In the genomic region with DNA sequence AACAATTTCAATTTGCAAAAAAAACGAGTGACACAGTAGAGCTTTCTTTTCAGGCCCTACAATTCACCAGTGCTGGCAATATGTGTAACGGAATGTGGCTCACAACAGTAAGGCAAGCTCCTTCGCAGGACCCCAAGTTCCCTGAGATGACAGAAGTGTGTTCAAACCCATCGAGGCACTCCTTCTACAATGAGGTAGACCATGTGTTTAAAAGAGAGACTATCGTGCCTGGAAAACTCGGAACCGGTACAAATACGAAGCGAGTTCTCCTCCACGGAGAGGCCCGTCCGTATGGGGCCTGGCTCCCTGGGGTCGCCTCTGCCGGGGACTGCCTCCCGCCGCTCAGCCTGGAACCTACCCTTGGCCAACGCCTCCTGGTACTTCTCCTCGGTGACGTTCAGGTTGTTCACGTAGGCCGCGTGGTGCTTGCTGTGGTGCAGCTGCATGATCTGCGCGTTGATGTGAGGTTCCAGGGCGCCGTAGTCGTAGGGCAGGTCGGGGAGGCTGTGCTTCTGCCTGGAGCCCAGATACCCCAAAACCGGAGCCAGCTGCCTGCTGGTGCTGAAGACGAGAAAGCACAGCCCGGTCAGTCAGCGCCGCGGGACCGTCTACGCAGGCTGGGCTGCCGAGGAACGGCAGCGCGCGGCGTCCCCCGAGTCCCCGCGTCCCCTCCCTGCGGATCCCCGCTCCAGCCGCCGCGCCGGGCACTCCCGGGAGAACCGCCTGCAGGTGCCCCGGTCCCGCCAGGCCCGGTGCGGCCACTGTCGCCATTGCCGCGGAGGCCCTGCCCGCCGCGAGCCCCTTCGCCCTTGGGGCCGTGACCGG, we compare ENCODE assay signal across 8 cellular contexts. TPM values are rescaled to one million over a fixed set of nuclear protein-coding genes. Genes with fewer than 3 reads are reported as not detected.
DNase-seq lines count a peak whose midpoint lies in the region; ATAC-seq and TF ChIP-seq lines count a peak whose summit lies in the region.

No MANE protein-coding gene starts in this region.

- peak overlapping the region; percentile 88 for H3K4me3 ChIP-seq in GM23248
- peak overlapping the region; percentile 81 for H3K4me3 ChIP-seq in Karpas-422 (ENCODE audit: low read length)
- H3K4me3 ChIP-seq in astrocyte of the spinal cord (ENCODE audit: low read depth, low read length), result peak overlapping the region; percentile 68
- H3K4me3 ChIP-seq in iPS-18a (ENCODE audit: low read length), result peak overlapping the region; percentile 93
- H3K4me3 ChIP-seq in skeletal muscle satellite cell (ENCODE audit: low read length), result peak overlapping the region; percentile 81

- H2AFZ ChIP-seq in GM23248 (peak overlapping the region; percentile 89), Karpas-422 (ENCODE audit: low read length) (peak overlapping the region; percentile 54; the same call in 1 of the 2 replicates)

- DNase-seq in GM23248 (peak; percentile 84), Karpas-422 (peak; percentile 87), T-helper 22 cell (ENCODE audit: low read depth) (peak; percentile 19), astrocyte of the spinal cord (ENCODE audit: low read depth, low spot score) (peak; percentile 44)

- peak overlapping the region; percentile 80 for H3K9ac ChIP-seq in ES-I3 (ENCODE audit: low read depth, low read length)
- H3K9ac ChIP-seq in GM23248, result peak overlapping the region; percentile 83
- H3K9ac ChIP-seq in Karpas-422 (ENCODE audit: low read length), result peak overlapping the region; percentile 83
- H3K9ac ChIP-seq in iPS-18a (ENCODE audit: low read length), result peak overlapping the region; percentile 72
- H3K9ac ChIP-seq in skeletal muscle satellite cell (ENCODE audit: low read depth, low read length), result peak overlapping the region; percentile 85

- H3K4me1 ChIP-seq in ES-I3 (ENCODE audit: insufficient read depth, low read length) (no peaks in the 10 kb centered on the region), GM23248 (ENCODE audit: insufficient read depth) (peaks cover 23% of the 10 kb centered on the region), Karpas-422 (ENCODE audit: low read length) (peaks cover 28% of the 10 kb centered on the region), iPS-18a (ENCODE audit: control insufficient read depth, low read depth, low read length) (peaks cover 21% of the 10 kb centered on the region), skeletal muscle satellite cell (ENCODE audit: control insufficient read depth, insufficient read depth, low read length) (peaks cover 20% of the 10 kb centered on the region)

- H3K27me3 ChIP-seq in GM23248 (replicated peaks; ENCODE audit: insufficient read depth) (no peaks in the 10 kb centered on the region), Karpas-422 (ENCODE audit: low read length) (no peaks in the 10 kb centered on the region), iPS-18a (ENCODE audit: control insufficient read depth, insufficient read depth, low read length) (no peaks in the 10 kb centered on the region), skeletal muscle satellite cell (ENCODE audit: control insufficient read depth, insufficient read depth, low read length) (no peaks in the 10 kb centered on the region)

- H3K36me3 ChIP-seq in ES-I3 (ENCODE audit: insufficient read depth, low read length), result peaks cover 4% of the 10 kb centered on the region; the same call in 1 of the 2 replicates
- H3K36me3 ChIP-seq in GM23248 (ENCODE audit: low read depth), result no peaks in the 10 kb centered on the region; the same call in 1 of the 2 replicates
- peaks cover 10% of the 10 kb centered on the region; the same call in 1 of the 2 replicates for H3K36me3 ChIP-seq in Karpas-422 (ENCODE audit: insufficient read depth, low read length)
- H3K36me3 ChIP-seq in iPS-18a (ENCODE audit: control insufficient read depth, low read depth, low read length), result peaks cover 5% of the 10 kb centered on the region
- peaks cover 9% of the 10 kb centered on the region for H3K36me3 ChIP-seq in skeletal muscle satellite cell (ENCODE audit: insufficient read depth, low read length)

- TF ChIP-seq CTCF in astrocyte of the spinal cord (IDR thresholded peaks at IDR 0.05; ENCODE audit: low read depth, low read length), result no peak

- H3K9me2 ChIP-seq in GM23248 (ENCODE audit: insufficient read depth) (no peaks in the 10 kb centered on the region), Karpas-422 (replicated peaks; ENCODE audit: insufficient read depth, low read length) (no peaks in the 10 kb centered on the region)

- H3F3A ChIP-seq in GM23248 (ENCODE audit: insufficient read depth), result peaks cover 16% of the 10 kb centered on the region

- no peak for ATAC-seq in GM18870 (IDR thresholded peaks at IDR 0.05; ENCODE audit: unreplicated experiment)

- H3K27ac ChIP-seq in GM23248 (peak overlapping the region; percentile 81), Karpas-422 (ENCODE audit: low read length) (peak overlapping the region; percentile 16; the same call in 1 of the 2 replicates), iPS-18a (ENCODE audit: low read length) (no peak overlapping the region)

- H3K9me3 ChIP-seq in ES-I3 (ENCODE audit: control insufficient read depth, insufficient read depth, low read length) (no peaks in the 10 kb centered on the region), GM23248 (ENCODE audit: low read depth) (no peaks in the 10 kb centered on the region), Karpas-422 (ENCODE audit: low read length) (no peaks in the 10 kb centered on the region), iPS-18a (ENCODE audit: control insufficient read depth, low read depth, low read length) (no peaks in the 10 kb centered on the region), skeletal muscle satellite cell (replicated peaks; ENCODE audit: low read length) (no peaks in the 10 kb centered on the region)

- H3K79me2 ChIP-seq in GM23248 (ENCODE audit: insufficient read depth), result peaks cover 58% of the 10 kb centered on the region
- peaks cover 46% of the 10 kb centered on the region for H3K79me2 ChIP-seq in Karpas-422 (ENCODE audit: low read length)

- H4K20me1 ChIP-seq in GM23248 (ENCODE audit: insufficient read depth) (no peaks in the 10 kb centered on the region), Karpas-422 (ENCODE audit: insufficient read depth, low read depth, low read length) (peaks cover 7% of the 10 kb centered on the region)

- in situ Hi-C loops in GM23248 (cut with MboI) (loop anchor here (25.0 kb wide), 1 partner anchor 770 kb away; no protein-coding TSS in a partner anchor), astrocyte of the spinal cord (cut with HindIII; ENCODE audit: low sequenced_read_pairs) (no loop called here)

- WGBS in GM23248 (ENCODE audit: low coverage in 1 of 2, low lambda C conversion rate in 2 of 2, missing lambda C conversion rate in 2 of 2), 2 experiments, result 1 to 2% methylated on average over 42 to 57 of the region's 66 CpGs

- H3K4me2 ChIP-seq in GM23248 (ENCODE audit: unreplicated experiment) (peak overlapping the region; percentile 80), Karpas-422 (ENCODE audit: low read depth, low read length, poor library complexity, severe bottlenecking) (peak overlapping the region; percentile 97), skeletal muscle satellite cell (ENCODE audit: low read length) (peak overlapping the region; percentile 85)

RNA-seq across cellular contexts. Expression of a gene that starts 0.5 kb away (rescaled TPM):
- 62.6 and 74.0 TPM in 2 replicates for total RNA-seq in GM23248 (2014; rRNA removed; shearing (Covaris generic))
- polyA plus RNA-seq in GM23248 (2016; fragmentation: Nextera tagmentation; extraction: Ambion mirVana), result 52.6 and 53.1 TPM in 2 replicates
- 41.0 and 49.6 TPM in 2 replicates for total RNA-seq in Karpas-422 (2014; rRNA removed; shearing (Covaris generic); ENCODE audit: low replicate concordance)
- 482 and 732 TPM in 2 replicates for total RNA-seq in skeletal muscle satellite cell (2012; rRNA removed)

RNA-seq across cellular contexts. Expression of a gene that starts 34.8 kb away (rescaled TPM):
- 57.8 and 64.8 TPM in 2 replicates for total RNA-seq in GM23248 (2014; rRNA removed; shearing (Covaris generic))
- polyA plus RNA-seq in GM23248 (2016; fragmentation: Nextera tagmentation; extraction: Ambion mirVana), result 87.8 and 89.8 TPM in 2 replicates
- total RNA-seq in Karpas-422 (2014; rRNA removed; shearing (Covaris generic); ENCODE audit: low replicate concordance), result 86.1 and 87.6 TPM in 2 replicates
- 69.0 and 115 TPM in 2 replicates for total RNA-seq in skeletal muscle satellite cell (2012; rRNA removed)

Comparison
In these comparisons a context has a peak if more than half of its experiments do, and no peak if none do; other contexts are left out.
1. DNase-seq: peak in every context shown above with its lines; median percentile 87 in Karpas-422; 84 in GM23248; 44 in astrocyte of the spinal cord; 19 in T-helper 22 cell.